In genomic region chr5:55363861-55364260, GRCh38 we compare ENCODE assay signal across 1 cellular context.
TF ChIP-seq lines count a peak whose summit lies in the region.

No MANE protein-coding gene starts in this region.

TF ChIP-seq in HepG2, 621 proteins besides CTCF, POLR2A, EP300 and RAD21:
- TF ChIP-seq ZNF512B (CRISPR knock-in tag; IDR thresholded peaks at IDR 0.05; ENCODE audit: borderline replicate concordance) (no peak), ZFX (CRISPR knock-in tag; IDR thresholded peaks at IDR 0.05; ENCODE audit: low read depth) (no peak), ZNF296 (CRISPR knock-in tag; conservative IDR thresholded peaks at IDR 0.05) (no peak), ZFP1 (CRISPR knock-in tag; IDR thresholded peaks at IDR 0.05) (no peak), KDM2A (CRISPR knock-in tag; IDR thresholded peaks at IDR 0.05; ENCODE audit: borderline replicate concordance, low read depth) (no peak), ZFY (CRISPR knock-in tag; IDR thresholded peaks at IDR 0.05) (no peak), ELK4 (CRISPR knock-in tag; IDR thresholded peaks at IDR 0.05; ENCODE audit: borderline replicate concordance) (no peak), ZNF318 (CRISPR knock-in tag; IDR thresholded peaks at IDR 0.05) (no peak), KAT2B (IDR thresholded peaks at IDR 0.05; ENCODE audit: borderline replicate concordance, low read depth, low read length) (no peak), REPIN1 (CRISPR knock-in tag; IDR thresholded peaks at IDR 0.05; ENCODE audit: borderline replicate concordance, low read depth) (no peak), GMEB2 (CRISPR knock-in tag; IDR thresholded peaks at IDR 0.05; ENCODE audit: low read depth) (no peak), SP140L (CRISPR knock-in tag; IDR thresholded peaks at IDR 0.05; ENCODE audit: borderline replicate concordance) (no peak), ZNF670 (CRISPR knock-in tag; IDR thresholded peaks at IDR 0.05; ENCODE audit: borderline replicate concordance) (no peak)
